In genomic region chr17:78383725-78384471, GRCh38 we compare ENCODE assay signal across 1 cellular context.
TF ChIP-seq lines count a peak whose summit lies in the region.

No MANE protein-coding gene starts in this region.

TF ChIP-seq in H1, 55 proteins besides CTCF, POLR2A, EP300 and RAD21:
- TF ChIP-seq HDAC6 (IDR thresholded peaks at IDR 0.05; ENCODE audit: low read depth, low read length) = no peak
- TF ChIP-seq SRF (IDR thresholded peaks at IDR 0.05; ENCODE audit: low read depth, low read length) = no peak
- no peak for TF ChIP-seq POU5F1 (IDR thresholded peaks at IDR 0.05; ENCODE audit: low read depth, low read length)
- TF ChIP-seq MAFK (IDR thresholded peaks at IDR 0.05; ENCODE audit: low read depth, low read length) = no peak
- no peak for TF ChIP-seq RNF2 (IDR thresholded peaks at IDR 0.05; ENCODE audit: borderline replicate concordance, low read depth, low read length, missing control alignments, poor library complexity, severe bottlenecking)
- TF ChIP-seq CREB1 (IDR thresholded peaks at IDR 0.05) = no peak
- TF ChIP-seq KDM4A (IDR thresholded peaks at IDR 0.05; ENCODE audit: low read depth, low read length, severe bottlenecking) = no peak
- TF ChIP-seq, protein P1, sequence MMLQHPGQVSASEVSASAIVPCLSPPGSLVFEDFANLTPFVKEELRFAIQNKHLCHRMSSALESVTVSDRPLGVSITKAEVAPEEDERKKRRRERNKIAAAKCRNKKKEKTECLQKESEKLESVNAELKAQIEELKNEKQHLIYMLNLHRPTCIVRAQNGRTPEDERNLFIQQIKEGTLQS (IDR thresholded peaks at IDR 0.05; ENCODE audit: insufficient read depth, low read depth, low read length) = no peak
- no peak for TF ChIP-seq JUND (IDR thresholded peaks at IDR 0.05; ENCODE audit: low read length)
- TF ChIP-seq KDM1A (IDR thresholded peaks at IDR 0.05; ENCODE audit: borderline replicate concordance, low read length) = no peak
- TF ChIP-seq SIRT6 (IDR thresholded peaks at IDR 0.05; ENCODE audit: low read length) = no peak
- no peak for TF ChIP-seq ASH2L (IDR thresholded peaks at IDR 0.05; ENCODE audit: low read length)
- TF ChIP-seq CHD1 (IDR thresholded peaks at IDR 0.05; ENCODE audit: low read depth, low read length) = no peak
- no peak for TF ChIP-seq YY1 (IDR thresholded peaks at IDR 0.05; ENCODE audit: low read depth, low read length)
- TF ChIP-seq TBP (IDR thresholded peaks at IDR 0.05; ENCODE audit: low read depth, low read length) = no peak
TF ChIP-seq in H1: peak in this region for 0.
